ENCODE assay signal across 11 cellular contexts in genomic region chr20:32893263-32893877, GRCh38. TPM values are rescaled to one million over a fixed set of nuclear protein-coding genes. Genes with fewer than 3 reads are reported as not detected.
DNase-seq lines count a peak whose midpoint lies in the region; ATAC-seq and TF ChIP-seq lines count a peak whose summit lies in the region.
"Had no signal": no experiment of that assay in that cellular context is flagged by ENCODE, and none has a peak within 500 bp of the region (broad histone marks: within the 10 kb centered on the region; RNA-seq: fewer than 3 reads in every experiment).

No MANE protein-coding gene starts in this region.

- no peak overlapping the region for H3K27ac ChIP-seq in GM23338 (ENCODE audit: low read depth)
- H3K27ac ChIP-seq in RWPE2 (ENCODE audit: poor library complexity, severe bottlenecking) = no peak overlapping the region
- no peak overlapping the region for H3K27ac ChIP-seq in endodermal cell (ENCODE audit: low read depth, low read length)
- H3K27ac ChIP-seq in neuronal stem cell (replicated peaks; ENCODE audit: low read length) = no peak overlapping the region

- no peak for TF ChIP-seq CTCF in GM23338 (conservative IDR thresholded peaks at IDR 0.05; ENCODE audit: low read depth in 2 of 2)
- TF ChIP-seq CTCF in RWPE2 (IDR thresholded peaks at IDR 0.05; ENCODE audit: poor library complexity, severe bottlenecking) = no peak
- no peak for TF ChIP-seq CTCF in endodermal cell (conservative IDR thresholded peaks at IDR 0.05)
- no peak for TF ChIP-seq CTCF in endothelial cell (IDR thresholded peaks at IDR 0.05; ENCODE audit: unreplicated experiment)

- 0 out of 2 replicates have a peak overlapping the region, but pooled peaks have one; percentile 54 for H3K27ac Mint-ChIP-seq in GM23338
- peak overlapping the region; percentile 20 for H3K27ac Mint-ChIP-seq in endodermal cell
- H3K27ac Mint-ChIP-seq in endothelial cell (ENCODE audit: unreplicated experiment) = no peak overlapping the region
- H3K27ac Mint-ChIP-seq: CD4-positive, CD25-positive, alpha-beta regulatory T cell had no signal

- in situ Hi-C loops in ACHN (cut with HindIII; ENCODE audit: low pct_ligation_motif_present, low pct_unique_long_range_greater_than_20kb, low sequenced_read_pairs) = no loop called here

- H3K18ac ChIP-seq in neuronal stem cell (ENCODE audit: low read length) = peak overlapping the region; percentile 78

- peak overlapping the region; percentile 70 for H4K8ac ChIP-seq in neuronal stem cell (ENCODE audit: low read depth, low read length)

- H3K9ac ChIP-seq in endodermal cell (ENCODE audit: extremely low read depth, low read length, poor library complexity, severe bottlenecking) = no peak overlapping the region
- H3K9ac ChIP-seq in neuronal stem cell (ENCODE audit: low read depth, low read length, poor library complexity) = peak overlapping the region; percentile 55

- intact Hi-C loops in posterior vena cava (cut with DNase I) = no loop called here

- no peak overlapping the region for H3K4me3 Mint-ChIP-seq in GM23338
- H3K4me3 Mint-ChIP-seq in endodermal cell = no peak overlapping the region
- no peak overlapping the region for H3K4me3 Mint-ChIP-seq in endothelial cell (ENCODE audit: unreplicated experiment)
- H3K4me3 Mint-ChIP-seq: CD4-positive, CD25-positive, alpha-beta regulatory T cell had no signal

- no peaks in the 10 kb centered on the region for H3K79me2 ChIP-seq in GM23338 (replicated peaks; ENCODE audit: insufficient read depth)

- peak overlapping the region; percentile 96 for H2BK120ac ChIP-seq in neuronal stem cell (ENCODE audit: low read depth, low read length)

- H3K36me3 ChIP-seq in GM23338 (ENCODE audit: insufficient read depth) = no peaks in the 10 kb centered on the region
- H3K36me3 ChIP-seq in RWPE2 (ENCODE audit: low read depth) = no peaks in the 10 kb centered on the region
- no peaks in the 10 kb centered on the region for H3K36me3 ChIP-seq in endodermal cell (ENCODE audit: control insufficient read depth, insufficient read depth, low read length)
- no peaks in the 10 kb centered on the region for H3K36me3 ChIP-seq in neuronal stem cell (replicated peaks in 1 of 2; ENCODE audit: control insufficient read depth in 2 of 2, insufficient read depth in 2 of 2, low read length in 2 of 2)

- DNase-seq in GM23338 (ENCODE audit: low spot score) = no peak
- peak; percentile 70 for DNase-seq in RWPE2 (ENCODE audit: low spot score)
- no peak for DNase-seq in endodermal cell
- DNase-seq in neuronal stem cell (ENCODE audit: low spot score) = no peak
- DNase-seq in endothelial cell (ENCODE audit: low spot score) = no peak
- no peak for DNase-seq in retina
- DNase-seq in posterior vena cava (ENCODE audit: low spot score) = no peak
- no peak for DNase-seq in ACHN
- DNase-seq: CD4-positive, CD25-positive, alpha-beta regulatory T cell had no signal

- H4K91ac ChIP-seq in neuronal stem cell (ENCODE audit: low read depth, low read length, poor library complexity) = peak overlapping the region; percentile 70

- H3K4me1 Mint-ChIP-seq in GM23338 (peaks cover 5% of the 10 kb centered on the region), endodermal cell (peaks cover 6% of the 10 kb centered on the region), endothelial cell (ENCODE audit: unreplicated experiment) (peaks cover 2% of the 10 kb centered on the region)
- H3K4me1 Mint-ChIP-seq: CD4-positive, CD25-positive, alpha-beta regulatory T cell had no signal

- ATAC-seq in GM23338 (no peak), RWPE2 (ENCODE audit: low read depth) (no peak)

- H3K9me3 ChIP-seq in RWPE2 (ENCODE audit: severe bottlenecking) (no peaks in the 10 kb centered on the region), endodermal cell (ENCODE audit: control insufficient read depth, low read length) (no peaks in the 10 kb centered on the region), neuronal stem cell (replicated peaks in 1 of 2; ENCODE audit: control insufficient read depth in 2 of 2, insufficient read depth in 1 of 2, low read depth in 1 of 2, low read length in 2 of 2) (no peaks in the 10 kb centered on the region)

- no peaks in the 10 kb centered on the region for H3K79me1 ChIP-seq in neuronal stem cell (ENCODE audit: low read depth, low read length)

- H2AFZ ChIP-seq in GM23338 (peak overlapping the region; percentile 10; the same call in 1 of the 2 replicates), neuronal stem cell (ENCODE audit: low read length) (no peak overlapping the region)

- H3K9me3 Mint-ChIP-seq in GM23338 (no peaks in the 10 kb centered on the region; the same call in 2 of the 3 replicates), endodermal cell (no peaks in the 10 kb centered on the region), endothelial cell (ENCODE audit: unreplicated experiment) (no peaks in the 10 kb centered on the region)
- H3K9me3 Mint-ChIP-seq: CD4-positive, CD25-positive, alpha-beta regulatory T cell had no signal

- H4K20me1 ChIP-seq in GM23338 (replicated peaks; ENCODE audit: insufficient read depth) = no peaks in the 10 kb centered on the region

- 88 to 95% methylated on average over 9 to 14 of the region's 14 CpGs for WGBS in endodermal cell (ENCODE audit: insufficient coverage in 1 of 2, insufficient read length in 1 of 2), 2 experiments
- WGBS in neuronal stem cell (ENCODE audit: extremely low coverage in 2 of 2, insufficient read length in 2 of 2, insufficient replicate concordance in 1 of 2), 2 donors = no CpG with 5 or more reads among the region's 14 CpGs

- H2BK12ac ChIP-seq in neuronal stem cell (ENCODE audit: low read length) = no peak overlapping the region

- H3F3A ChIP-seq in GM23338 (replicated peaks; ENCODE audit: low read depth) = peaks cover 3% of the 10 kb centered on the region; the same call in 1 of the 2 replicates

- H3K9me2 ChIP-seq in GM23338 (ENCODE audit: insufficient read depth) = no peaks in the 10 kb centered on the region

- peaks cover 5% of the 10 kb centered on the region; the same call in 1 of the 2 replicates for H3K4me1 ChIP-seq in GM23338 (ENCODE audit: insufficient read depth)
- H3K4me1 ChIP-seq in RWPE2 (ENCODE audit: insufficient read depth, poor library complexity, severe bottlenecking) = no peaks in the 10 kb centered on the region
- H3K4me1 ChIP-seq in endodermal cell (ENCODE audit: control insufficient read depth, insufficient read depth, low read length) = peaks cover 5% of the 10 kb centered on the region
- H3K4me1 ChIP-seq in neuronal stem cell (ENCODE audit: control insufficient read depth in 2 of 2, insufficient read depth in 1 of 2, low read depth in 1 of 2, low read length in 2 of 2) = peaks cover 0 to 6% of the 10 kb centered on the region in 2 donors

- H3K27me3 ChIP-seq in GM23338 (ENCODE audit: insufficient read depth) = no peaks in the 10 kb centered on the region
- H3K27me3 ChIP-seq in RWPE2 (ENCODE audit: insufficient read depth, poor library complexity, severe bottlenecking) = no peaks in the 10 kb centered on the region
- H3K27me3 ChIP-seq in endodermal cell (ENCODE audit: control insufficient read depth, insufficient read depth, low read length, poor library complexity, severe bottlenecking) = no peaks in the 10 kb centered on the region
- H3K27me3 ChIP-seq in neuronal stem cell (ENCODE audit: control insufficient read depth in 3 of 3, insufficient read depth in 3 of 3, low read depth in 1 of 3, low read length in 3 of 3) = peaks cover 0 to 2% (median 0%) of the 10 kb centered on the region in 3 experiments

- peak overlapping the region; percentile 92 for H2AK5ac ChIP-seq in neuronal stem cell (ENCODE audit: low read depth, low read length)

- peak overlapping the region; percentile 87 for H3K14ac ChIP-seq in neuronal stem cell (ENCODE audit: low read length)

- H3K36me3 Mint-ChIP-seq in GM23338 (ENCODE audit: low read depth) = no peaks in the 10 kb centered on the region
- H3K36me3 Mint-ChIP-seq in endodermal cell (ENCODE audit: low read depth) = no peaks in the 10 kb centered on the region
- H3K36me3 Mint-ChIP-seq in endothelial cell (ENCODE audit: low read depth, unreplicated experiment) = no peaks in the 10 kb centered on the region
- H3K36me3 Mint-ChIP-seq: CD4-positive, CD25-positive, alpha-beta regulatory T cell had no signal

- H3K4me3 ChIP-seq in GM23338 (no peak overlapping the region), RWPE2 (ENCODE audit: severe bottlenecking) (no peak overlapping the region), endodermal cell (ENCODE audit: low read length) (no peak overlapping the region), neuronal stem cell (ENCODE audit: low read length in 2 of 2) (no peak overlapping the region)

- H3K27me3 Mint-ChIP-seq in GM23338 (ENCODE audit: insufficient read depth, low read depth, poor library complexity) (peaks cover 6% of the 10 kb centered on the region), endodermal cell (ENCODE audit: insufficient read depth) (no peaks in the 10 kb centered on the region), endothelial cell (ENCODE audit: unreplicated experiment) (peaks cover 2% of the 10 kb centered on the region)
- H3K27me3 Mint-ChIP-seq: CD4-positive, CD25-positive, alpha-beta regulatory T cell had no signal

- H3K4ac ChIP-seq in neuronal stem cell (ENCODE audit: low read length) = no peak overlapping the region

- H2BK5ac ChIP-seq in neuronal stem cell (ENCODE audit: low read length) = no peak overlapping the region

- H2BK15ac ChIP-seq in neuronal stem cell (ENCODE audit: low read length) = peak overlapping the region; percentile 80

- H3K4me2 ChIP-seq in GM23338 = no peak overlapping the region
- no peak overlapping the region for H3K4me2 ChIP-seq in neuronal stem cell (ENCODE audit: insufficient read depth, low read length, poor library complexity, severe bottlenecking)

- peak overlapping the region; percentile 57 for H3K23ac ChIP-seq in neuronal stem cell (ENCODE audit: low read depth, low read length, poor library complexity)

TF ChIP-seq in GM23338, 12 proteins besides CTCF, POLR2A, EP300 and RAD21:
- no peak for TF ChIP-seq ETS1 (IDR thresholded peaks at IDR 0.05)

RNA-seq across cellular contexts. Expression of gene EFCAB8, which starts 34.6 kb away (rescaled TPM):
- 0.35 TPM in 1 of 2 replicates, not detected in the other for total RNA-seq in GM23338 (2014; rRNA removed; shearing (Covaris generic))
- not detected in 2 replicates for polyA plus RNA-seq in GM23338 (2016; fragmentation: Nextera tagmentation; extraction: Ambion mirVana)
- 1 to 10 TPM in 1 of 2 donors, under 1 TPM in 1; 0.44 to 1.0 TPM for total RNA-seq in endodermal cell
- 0.11 TPM for polyA plus RNA-seq in endodermal cell (2013, experiment 1 of 2)
- 0.17 TPM for polyA plus RNA-seq in endodermal cell (2013, experiment 2 of 2)
- polyA plus RNA-seq in neuronal stem cell (2013, experiment 1 of 2) = 0.03 TPM
- polyA plus RNA-seq in neuronal stem cell (2013, experiment 2 of 2) = 0.06 TPM
- total RNA-seq in endothelial cell (ENCODE audit: unreplicated experiment) = 1.1 TPM
- total RNA-seq in posterior vena cava = under 1 TPM; 0.28 to 0.81 TPM
- total RNA-seq: IMR-90 had no signal
- polyA plus RNA-seq: BJ; CD4-positive, CD25-positive, alpha-beta regulatory T cell; IMR-90 had no signal
